Comparison of ENCODE assay signal across 18 cellular contexts in the genomic region with DNA sequence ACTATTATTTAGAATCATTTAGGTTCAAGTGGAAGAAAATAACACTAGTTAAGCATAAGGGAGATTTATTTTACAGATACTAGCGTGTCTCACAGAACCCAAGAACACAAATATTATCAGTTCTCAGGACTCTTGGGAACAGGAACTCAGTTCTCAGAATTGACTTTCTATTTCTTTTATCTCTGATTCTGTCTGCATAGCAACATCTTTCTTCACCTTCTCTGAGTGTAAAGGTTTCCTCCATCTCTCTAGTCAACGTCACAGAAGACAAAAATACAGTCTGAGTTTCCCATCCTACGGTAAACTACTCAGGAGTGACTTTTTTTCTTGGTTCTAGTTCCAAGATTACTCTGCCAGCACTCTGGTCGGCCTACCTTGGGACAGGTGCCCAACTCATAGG.
DNase-seq lines count a peak whose midpoint lies in the region; ATAC-seq lines count a peak whose summit lies in the region.
"Had no signal": no experiment of that assay in that cellular context is flagged by ENCODE, and none has a peak within 500 bp of the region (broad histone marks: within the 10 kb centered on the region; RNA-seq: fewer than 3 reads in every experiment).

No MANE protein-coding gene starts in this region.

- no peaks in the 10 kb centered on the region for H3K27me3 Mint-ChIP-seq in activated naive CD4-positive, alpha-beta T cell treated with anti-CD3 and anti-CD28 coated beads, Interleukin-2, amount 50 U/mL, for 24 hours
- H3K27me3 Mint-ChIP-seq in T-helper 17 cell: no peaks in the 10 kb centered on the region
- no peaks in the 10 kb centered on the region for H3K27me3 Mint-ChIP-seq in activated naive CD8-positive, alpha-beta T cell treated with anti-CD3 and anti-CD28 coated beads, Interleukin-2, amount 50 U/mL, for 24 hours

- H3K4me1 Mint-ChIP-seq in activated naive CD4-positive, alpha-beta T cell treated with anti-CD3 and anti-CD28 coated beads, Interleukin-2, amount 50 U/mL, for 24 hours: peaks cover 54% of the 10 kb centered on the region
- H3K4me1 Mint-ChIP-seq in T-helper 17 cell: peaks cover 26% of the 10 kb centered on the region
- H3K4me1 Mint-ChIP-seq in activated naive CD8-positive, alpha-beta T cell treated with anti-CD3 and anti-CD28 coated beads, Interleukin-2, amount 50 U/mL, for 24 hours: peaks cover 28% of the 10 kb centered on the region
- H3K4me1 Mint-ChIP-seq: WTC11 had no signal

- no peaks in the 10 kb centered on the region for H3K9me3 ChIP-seq in T-helper 17 cell (ENCODE audit: control insufficient read depth, low read length, poor library complexity, severe bottlenecking)
- H3K9me3 ChIP-seq: thyroid gland had no signal

- H3K4me3 Mint-ChIP-seq in activated naive CD4-positive, alpha-beta T cell treated with anti-CD3 and anti-CD28 coated beads, Interleukin-2, amount 50 U/mL, for 24 hours: peak overlapping the region; percentile 76
- peak overlapping the region; percentile 75 for H3K4me3 Mint-ChIP-seq in T-helper 17 cell
- H3K4me3 Mint-ChIP-seq in activated naive CD8-positive, alpha-beta T cell treated with anti-CD3 and anti-CD28 coated beads, Interleukin-2, amount 50 U/mL, for 24 hours: no peak overlapping the region
- H3K4me3 Mint-ChIP-seq: WTC11 had no signal

- H3K36me3 Mint-ChIP-seq in activated naive CD4-positive, alpha-beta T cell treated with anti-CD3 and anti-CD28 coated beads, Interleukin-2, amount 50 U/mL, for 24 hours: peaks cover 5% of the 10 kb centered on the region
- H3K36me3 Mint-ChIP-seq in T-helper 17 cell (ENCODE audit: low read depth): no peaks in the 10 kb centered on the region
- no peaks in the 10 kb centered on the region for H3K36me3 Mint-ChIP-seq in activated naive CD8-positive, alpha-beta T cell treated with anti-CD3 and anti-CD28 coated beads, Interleukin-2, amount 50 U/mL, for 24 hours (ENCODE audit: low read depth)
- H3K36me3 Mint-ChIP-seq: WTC11 had no signal

- peaks cover 11% of the 10 kb centered on the region for H3K9me3 Mint-ChIP-seq in activated naive CD4-positive, alpha-beta T cell treated with anti-CD3 and anti-CD28 coated beads, Interleukin-2, amount 50 U/mL, for 24 hours
- H3K9me3 Mint-ChIP-seq in activated naive CD8-positive, alpha-beta T cell treated with anti-CD3 and anti-CD28 coated beads, Interleukin-2, amount 50 U/mL, for 24 hours: peaks cover 9% of the 10 kb centered on the region

- ATAC-seq in T-helper 17 cell: peak; percentile 49
- peak; percentile 49 for ATAC-seq in activated naive CD8-positive, alpha-beta T cell treated with anti-CD3 and anti-CD28 coated beads, Interleukin-2, amount 50 U/mL, for 24 hours
- ATAC-seq: sciatic nerve, WTC11 had no signal

- DNase-seq in activated naive CD4-positive, alpha-beta T cell treated with Interleukin-2 at 50 U/mL for 16 hours: no peak
- DNase-seq in T-helper 17 cell: no peak
- no peak for DNase-seq in activated naive CD8-positive, alpha-beta T cell treated with anti-CD3 and anti-CD28 coated beads, Interleukin-2, amount 50 U/mL, for 24 hours
- no peak for DNase-seq in AG20443 (ENCODE audit: low spot score)
- DNase-seq in stimulated activated CD4-positive, alpha-beta T cell treated with anti-CD3 and anti-CD28 coated beads, Interleukin-4, amount 100 ng/mL, for 24 hours: no peak
- DNase-seq in RKO (ENCODE audit: low spot score): no peak
- DNase-seq: activated gamma-delta T cell treated with Interleukin-2 at 50 U/mL for 16 hours; GDM1; head of caudate nucleus; NCI-H1092; NCI-H187 treated with DMSO at 0.1 percent for 48 hours; NCI-H69; RPMI8226; stimulated activated naive CD4-positive, alpha-beta T cell treated with Interleukin-2 at 50 U/mL for 16 hours; thyroid gland had no signal

- peak overlapping the region; percentile 97 for H3K27ac Mint-ChIP-seq in activated naive CD4-positive, alpha-beta T cell treated with anti-CD3 and anti-CD28 coated beads, Interleukin-2, amount 50 U/mL, for 24 hours
- H3K27ac Mint-ChIP-seq in T-helper 17 cell: peak overlapping the region; percentile 92
- no peak overlapping the region for H3K27ac Mint-ChIP-seq in activated naive CD8-positive, alpha-beta T cell treated with anti-CD3 and anti-CD28 coated beads, Interleukin-2, amount 50 U/mL, for 24 hours
- H3K27ac Mint-ChIP-seq: WTC11 had no signal
